Comparison of ENCODE assay signal across 12 cellular contexts in the genomic region with DNA sequence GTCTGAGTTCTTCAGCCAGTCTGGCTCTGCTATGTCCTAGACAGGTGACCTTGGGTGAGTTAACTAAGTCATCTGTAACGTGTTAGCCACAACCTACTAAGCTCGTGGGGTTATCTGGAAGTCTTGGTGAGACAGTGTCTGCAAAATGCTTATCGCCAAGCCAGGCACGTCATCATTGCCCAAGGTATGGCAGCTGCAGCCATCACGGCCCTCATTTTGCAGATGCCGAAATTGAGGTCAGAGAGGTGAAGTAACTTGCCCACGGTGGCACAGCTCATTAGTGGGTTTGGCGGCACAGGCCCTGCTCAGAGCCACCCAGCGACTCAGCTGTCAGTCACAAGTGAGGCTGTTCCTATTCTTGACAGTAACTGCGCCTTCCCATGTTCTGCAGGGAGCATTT.
DNase-seq lines count a peak whose midpoint lies in the region; ATAC-seq, FAIRE-seq and TF ChIP-seq lines count a peak whose summit lies in the region.
"Had no signal": no experiment of that assay in that cellular context is flagged by ENCODE, and none has a peak within 500 bp of the region (broad histone marks: within the 10 kb centered on the region; RNA-seq: fewer than 3 reads in every experiment).

No MANE protein-coding gene starts in this region.

- POLR2A ChIA-PET in CD8-positive, alpha-beta memory T cell (lab: Charles Lee), result interaction anchor here (1.2 kb wide), 1 partner anchor 54 kb away, joined by 4 read pairs; no protein-coding TSS in a partner anchor
- POLR2A ChIA-PET in A673 (lab: Charles Lee; ENCODE audit: low non-redundant PET), result no interaction called here

- H3K27ac ChIP-seq in CD8-positive, alpha-beta memory T cell (ENCODE audit: low read depth, low read length), result peak overlapping the region; percentile 91
- H3K27ac ChIP-seq in astrocyte (ENCODE audit: low read depth, low read length) (no peak overlapping the region), neural cell (ENCODE audit: low read length) (peak overlapping the region; percentile 99), A673 (ENCODE audit: low read depth, low read length, poor library complexity, severe bottlenecking) (no peak overlapping the region), osteoblast (ENCODE audit: low read depth, low read length) (no peak overlapping the region)
- H3K27ac ChIP-seq: C4-2B, colonic mucosa had no signal

- TF ChIP-seq CTCF in astrocyte (IDR thresholded peaks at IDR 0.05; ENCODE audit: insufficient read depth, low read depth, low read length) (no peak), neural cell (IDR thresholded peaks at IDR 0.05; ENCODE audit: poor library complexity, severe bottlenecking) (no peak), A673 (conservative IDR thresholded peaks at IDR 0.05; ENCODE audit: low read depth, low read length) (no peak), osteoblast (IDR thresholded peaks at IDR 0.05; ENCODE audit: extremely low read depth, low read depth, low read length) (no peak)

- H3K4me1 Mint-ChIP-seq in CD8-positive, alpha-beta memory T cell, result peaks cover 89 to 96% (median 94%) of the 10 kb centered on the region in 3 donors
- peaks cover 35% of the 10 kb centered on the region for H3K4me1 Mint-ChIP-seq in astrocyte (ENCODE audit: low read depth, unreplicated experiment)

- H3K27me3 ChIP-seq in CD8-positive, alpha-beta memory T cell (ENCODE audit: insufficient read depth, low read length, poor library complexity, severe bottlenecking), result no peaks in the 10 kb centered on the region
- H3K27me3 ChIP-seq in astrocyte (ENCODE audit: insufficient read depth, low read length), result no peaks in the 10 kb centered on the region
- H3K27me3 ChIP-seq in neural cell (ENCODE audit: insufficient read depth, low read depth, low read length), result no peaks in the 10 kb centered on the region
- H3K27me3 ChIP-seq in A673 (replicated peaks; ENCODE audit: insufficient read depth, low read depth, low read length, poor library complexity), result no peaks in the 10 kb centered on the region
- H3K27me3 ChIP-seq in osteoblast (ENCODE audit: insufficient read depth, low read length), result no peaks in the 10 kb centered on the region
- H3K27me3 ChIP-seq: colonic mucosa had no signal

- H3K4me2 ChIP-seq in astrocyte (ENCODE audit: low read length) (no peak overlapping the region), neural cell (ENCODE audit: low read length) (no peak overlapping the region), osteoblast (ENCODE audit: insufficient read depth, low read length) (no peak overlapping the region)

- DNase-seq in CD8-positive, alpha-beta memory T cell, result peak in 4 of 5 donors; percentile 71 to 89 (median 83)
- DNase-seq in T-helper 1 cell (peak in 3 of 5 donors; percentile 15 to 47 (median 37)), astrocyte (ENCODE audit: low read depth) (peak; percentile 59), A673 (ENCODE audit: low spot score) (no peak), NOMO-1 treated with DMSO at 0.1 percent for 48 hours (lab: John Stamatoyannopoulos, UW; ENCODE audit: unreplicated experiment) (no peak), osteoblast (ENCODE audit: insufficient read length, low spot score, missing footprints) (no peak)
- DNase-seq: colonic mucosa, NCI-H1930, nucleus accumbens had no signal

- peaks cover 0 to 5% (median 0%) of the 10 kb centered on the region in 3 donors for H3K36me3 Mint-ChIP-seq in CD8-positive, alpha-beta memory T cell
- H3K36me3 Mint-ChIP-seq in astrocyte (ENCODE audit: low read depth, unreplicated experiment), result peaks cover 16% of the 10 kb centered on the region

- peak overlapping the region; percentile 95 to 100 (median 99) for H3K27ac Mint-ChIP-seq in CD8-positive, alpha-beta memory T cell
- H3K27ac Mint-ChIP-seq in astrocyte (ENCODE audit: unreplicated experiment), result no peak overlapping the region

- CTCF ChIA-PET in CD8-positive, alpha-beta memory T cell (lab: Charles Lee), result interaction anchor here (1.0 to 1.4 kb wide), 2 partner anchors 8 to 51 kb away, joined by 3 read pairs; no protein-coding TSS in a partner anchor
- CTCF ChIA-PET in A673 (lab: Charles Lee), result no interaction called here

- TF ChIP-seq RAD21 in neural cell (conservative IDR thresholded peaks at IDR 0.05), result no peak

- peaks cover 78% of the 10 kb centered on the region for H3K4me1 ChIP-seq in CD8-positive, alpha-beta memory T cell (ENCODE audit: insufficient read depth, low read length)
- peaks cover 29% of the 10 kb centered on the region for H3K4me1 ChIP-seq in astrocyte (ENCODE audit: insufficient read depth, low read length)
- no peaks in the 10 kb centered on the region for H3K4me1 ChIP-seq in A673 (ENCODE audit: insufficient read depth, low read length, poor library complexity, severe bottlenecking)
- H3K4me1 ChIP-seq in osteoblast (ENCODE audit: insufficient read depth, low read length), result peaks cover 22% of the 10 kb centered on the region
- H3K4me1 ChIP-seq: colonic mucosa had no signal

- TF ChIP-seq EP300 in neural cell (conservative IDR thresholded peaks at IDR 0.05; ENCODE audit: poor library complexity, severe bottlenecking), result no peak

- peaks cover 0 to 6% of the 10 kb centered on the region in 2 donors for H3K27me3 Mint-ChIP-seq in CD8-positive, alpha-beta memory T cell
- H3K27me3 Mint-ChIP-seq in astrocyte (ENCODE audit: low read depth, unreplicated experiment), result no peaks in the 10 kb centered on the region

- H3K9ac ChIP-seq in astrocyte (ENCODE audit: low read length) (no peak overlapping the region), neural cell (ENCODE audit: low read length) (no peak overlapping the region)

- no peak overlapping the region for H3K4me3 ChIP-seq in CD8-positive, alpha-beta memory T cell (ENCODE audit: low read length)
- H3K4me3 ChIP-seq in astrocyte (ENCODE audit: insufficient read depth, low read depth, low read length) (no peak overlapping the region), neural cell (ENCODE audit: low read length) (no peak overlapping the region), A673 (ENCODE audit: low read depth, low read length, poor library complexity, severe bottlenecking) (no peak overlapping the region), osteoblast (ENCODE audit: insufficient read depth, low read length) (no peak overlapping the region)
- H3K4me3 ChIP-seq: colonic mucosa had no signal

- H3K9me3 ChIP-seq in CD8-positive, alpha-beta memory T cell (ENCODE audit: low read length), result no peaks in the 10 kb centered on the region
- H3K9me3 ChIP-seq in astrocyte (ENCODE audit: insufficient read depth, low read depth, low read length), result no peaks in the 10 kb centered on the region
- H3K9me3 ChIP-seq in neural cell (ENCODE audit: low read length), result peaks cover 9% of the 10 kb centered on the region
- no peaks in the 10 kb centered on the region for H3K9me3 ChIP-seq in A673 (ENCODE audit: low read depth, low read length, poor library complexity, severe bottlenecking)
- no peaks in the 10 kb centered on the region for H3K9me3 ChIP-seq in osteoblast (ENCODE audit: low read depth, low read length)
- H3K9me3 ChIP-seq: colonic mucosa had no signal

- peaks cover 84% of the 10 kb centered on the region for H3K79me2 ChIP-seq in astrocyte (ENCODE audit: insufficient read depth, low read length)
- H3K79me2 ChIP-seq in neural cell (replicated peaks; ENCODE audit: insufficient read depth, low read length), result peaks cover 82% of the 10 kb centered on the region
- peaks cover 46% of the 10 kb centered on the region for H3K79me2 ChIP-seq in osteoblast (ENCODE audit: insufficient read depth, low read length)

- BruUV-seq in A673 (replicated peaks; lab: Mats Ljungman, UMichigan), result no TSS peak

- H3K9me2 ChIP-seq in neural cell (ENCODE audit: insufficient read depth, low read length), result no peaks in the 10 kb centered on the region

- H2AFZ ChIP-seq in astrocyte (ENCODE audit: low read depth, low read length) (no peak overlapping the region), neural cell (ENCODE audit: low read depth, low read length) (no peak overlapping the region), osteoblast (ENCODE audit: low read length) (no peak overlapping the region)

- intact Hi-C loops in A673 (cut with micrococcal nuclease; ENCODE audit: unreplicated experiment), result no loop called here

- H4K20me1 ChIP-seq in astrocyte (ENCODE audit: insufficient read depth, low read length), result peaks cover 86% of the 10 kb centered on the region
- no peaks in the 10 kb centered on the region for H4K20me1 ChIP-seq in neural cell (ENCODE audit: insufficient read depth)
- peaks cover 26% of the 10 kb centered on the region for H4K20me1 ChIP-seq in osteoblast (ENCODE audit: insufficient read depth, low read length)

- peaks cover 4% of the 10 kb centered on the region for H3F3A ChIP-seq in neural cell (ENCODE audit: insufficient read depth, low read length, poor library complexity, severe bottlenecking)

- no peaks in the 10 kb centered on the region for H3K36me3 ChIP-seq in CD8-positive, alpha-beta memory T cell (ENCODE audit: insufficient read depth, low read length)
- no peaks in the 10 kb centered on the region for H3K36me3 ChIP-seq in astrocyte (ENCODE audit: insufficient read depth, low read length)
- H3K36me3 ChIP-seq in neural cell (ENCODE audit: insufficient read depth, low read length), result no peaks in the 10 kb centered on the region
- no peaks in the 10 kb centered on the region for H3K36me3 ChIP-seq in A673 (ENCODE audit: insufficient read depth, low read length, poor library complexity, severe bottlenecking)
- no peaks in the 10 kb centered on the region for H3K36me3 ChIP-seq in osteoblast (ENCODE audit: insufficient read depth, low read length)
- H3K36me3 ChIP-seq: colonic mucosa had no signal

- no peak for FAIRE-seq in astrocyte (lab: Jason Lieb, UNC)

- no peak for ATAC-seq in GM18858 (IDR thresholded peaks at IDR 0.05; ENCODE audit: unreplicated experiment)

- peaks cover 0 to 4% (median 0%) of the 10 kb centered on the region in 5 donors for H3K9me3 Mint-ChIP-seq in CD8-positive, alpha-beta memory T cell
- H3K9me3 Mint-ChIP-seq in astrocyte (ENCODE audit: unreplicated experiment), result peaks cover 4% of the 10 kb centered on the region

- peak overlapping the region; percentile 45 to 70 (median 59) for H3K4me3 Mint-ChIP-seq in CD8-positive, alpha-beta memory T cell
- no peak overlapping the region for H3K4me3 Mint-ChIP-seq in astrocyte (ENCODE audit: unreplicated experiment)

TF ChIP-seq in neural cell, 6 proteins besides CTCF, POLR2A, EP300 and RAD21:
- no peak for TF ChIP-seq EZH2 (IDR thresholded peaks at IDR 0.05; ENCODE audit: borderline replicate concordance, insufficient read depth, low read length, poor library complexity, severe bottlenecking)

Comparison
In these comparisons a context has a peak if more than half of its experiments do, and no peak if none do; other contexts are left out.
1. DNase-seq: peak in CD8-positive, alpha-beta memory T cell (4 of 5), T-helper 1 cell (3 of 5) and astrocyte (single experiment); none in A673 (single experiment), NOMO-1 treated with DMSO at 0.1 percent for 48 hours (single experiment) and osteoblast (single experiment).
2. H3K27ac ChIP-seq: peak in CD8-positive, alpha-beta memory T cell (single experiment) and neural cell (single experiment); none in astrocyte (single experiment), A673 (single experiment) and osteoblast (single experiment).